Comparison of ENCODE assay signal across 18 cellular contexts in genomic region chr6:67133973-67134372, GRCh38.
"Had no signal": no experiment of that assay in that cellular context is flagged by ENCODE, and none has a peak within 500 bp of the region (broad histone marks: within the 10 kb centered on the region; RNA-seq: fewer than 3 reads in every experiment).

No MANE protein-coding gene starts in this region.

- DNase-seq: cerebellar nuclear complex; effector CD8-positive, alpha-beta T cell; mucosa of descending colon; naive thymus-derived CD8-positive, alpha-beta T cell; nucleus accumbens; ovary; right cardiac atrium; stimulated activated CD4-positive, alpha-beta T cell treated with anti-CD3 and anti-CD28 coated beads, Interleukin-2, amount 100 ng/mL, for 48 hours; tibial artery; upper lobe of left lung; uterus had no signal

- H3K27me3 ChIP-seq: esophagus muscularis mucosa, gastroesophageal sphincter, ovary, tibial artery, upper lobe of left lung, uterus had no signal

- H3K4me3 Mint-ChIP-seq: naive thymus-derived CD8-positive, alpha-beta T cell; stimulated activated naive CD8-positive, alpha-beta T cell treated with anti-CD3 and anti-CD28 coated beads, Interleukin-15, Interleukin-2, amounts not matched to agents 100 ng/mL and 50 ng/mL, for 24 hours had no signal

- H3K27ac Mint-ChIP-seq: naive thymus-derived CD8-positive, alpha-beta T cell; progenitor cell of endocrine pancreas; stimulated activated naive CD8-positive, alpha-beta T cell treated with anti-CD3 and anti-CD28 coated beads, Interleukin-15, Interleukin-2, amounts not matched to agents 100 ng/mL and 50 ng/mL, for 24 hours had no signal

- H3K4me1 ChIP-seq: esophagus muscularis mucosa, gastroesophageal sphincter, upper lobe of left lung, uterus had no signal

- ATAC-seq: gastroesophageal sphincter; mucosa of descending colon; naive thymus-derived CD8-positive, alpha-beta T cell; right cardiac atrium had no signal

- H3K4me3 ChIP-seq: coronary artery, esophagus muscularis mucosa, gastroesophageal sphincter, mucosa of descending colon, ovary, smooth muscle cell, tibial artery, upper lobe of left lung, uterus had no signal

- H3K36me3 Mint-ChIP-seq: naive thymus-derived CD8-positive, alpha-beta T cell had no signal

- H3K36me3 ChIP-seq: esophagus muscularis mucosa, gastroesophageal sphincter, ovary, tibial artery, upper lobe of left lung, uterus had no signal

- H3K9me3 ChIP-seq: esophagus muscularis mucosa, gastroesophageal sphincter, ovary, tibial artery, upper lobe of left lung, uterus had no signal

- H3K27ac ChIP-seq: coronary artery, esophagus muscularis mucosa, gastroesophageal sphincter, ovary, tibial artery, upper lobe of left lung, uterus had no signal

- H3K4me2 ChIP-seq: smooth muscle cell had no signal

- FAIRE-seq: endometrium had no signal

- H3K4me1 Mint-ChIP-seq: naive thymus-derived CD8-positive, alpha-beta T cell had no signal

- H3K27me3 Mint-ChIP-seq: naive thymus-derived CD8-positive, alpha-beta T cell; progenitor cell of endocrine pancreas; stimulated activated naive CD8-positive, alpha-beta T cell treated with anti-CD3 and anti-CD28 coated beads, Interleukin-15, Interleukin-2, amounts not matched to agents 100 ng/mL and 50 ng/mL, for 24 hours had no signal

- H3K9me3 Mint-ChIP-seq: stimulated activated naive CD8-positive, alpha-beta T cell treated with anti-CD3 and anti-CD28 coated beads, Interleukin-15, Interleukin-2, amounts not matched to agents 100 ng/mL and 50 ng/mL, for 24 hours had no signal
